In the genomic region with DNA sequence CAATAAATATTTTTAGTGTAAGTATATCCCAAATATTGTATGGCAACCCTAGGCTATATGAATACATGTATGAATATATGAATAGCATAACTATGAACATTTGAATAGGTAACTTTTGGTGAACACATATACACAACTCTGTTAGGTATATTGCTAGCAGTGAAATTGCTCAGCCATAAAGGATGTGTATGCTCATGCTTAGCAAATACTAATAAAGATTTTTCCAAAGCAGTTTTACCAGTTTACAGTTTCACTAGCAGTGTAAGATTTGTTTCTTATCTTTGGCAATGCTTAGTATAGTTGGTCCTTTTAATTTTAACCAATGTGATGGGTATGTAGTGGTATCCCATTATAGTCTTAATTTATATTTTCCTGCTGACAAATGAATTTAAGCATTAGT, we compare ENCODE assay signal across 21 cellular contexts. TPM values are rescaled to one million over a fixed set of nuclear protein-coding genes. Genes with fewer than 3 reads are reported as not detected.
A peak's percentile ranks its signal among the peaks of the same experiment; 100 is the strongest.
DNase-seq lines count a peak whose midpoint lies in the region; ATAC-seq and TF ChIP-seq lines count a peak whose summit lies in the region.
"Had no signal": no experiment of that assay in that cellular context is flagged by ENCODE, and none has a peak within 500 bp of the region (broad histone marks: within the 10 kb centered on the region; RNA-seq: fewer than 3 reads in every experiment).

No MANE protein-coding gene starts in this region.

- TF ChIP-seq CTCF in VCaP (conservative IDR thresholded peaks at IDR 0.05): no peak
- TF ChIP-seq CTCF in thoracic aorta (IDR thresholded peaks at IDR 0.05): no peak

- H3K9me3 ChIP-seq in thoracic aorta: no peaks in the 10 kb centered on the region
- H3K9me3 ChIP-seq: A549; BE2C; BLaER1 treated with 17β-estradiol and CSF1 and Interleukin-3, amounts not matched to agents 10 nM and 100 nM; HAP-1 had no signal

- peaks cover 26% of the 10 kb centered on the region for H3K27me3 Mint-ChIP-seq in activated T-cell treated with anti-CD3 and anti-CD28 coated beads, Interleukin-2, amount 50 U/mL, for 24 hours

- H3K4me3 Mint-ChIP-seq in activated T-cell treated with anti-CD3 and anti-CD28 coated beads, Interleukin-2, amount 50 U/mL, for 24 hours: no peak overlapping the region
- H3K4me3 Mint-ChIP-seq: CD14-positive monocyte; CD4-positive, alpha-beta T cell; CD8-positive, alpha-beta memory T cell; HFFc6 had no signal

- H3K27ac ChIP-seq in VCaP: peak overlapping the region; percentile 96
- peak overlapping the region; percentile 72 to 75 for H3K27ac ChIP-seq in thoracic aorta
- H3K27ac ChIP-seq: A549; BLaER1 treated with 17β-estradiol and CSF1 and Interleukin-3, amounts not matched to agents 10 nM and 100 nM had no signal

- DNase-seq in SIG-M5 treated with dmso at 0.1 percent for 504 hours (lab: John Stamatoyannopoulos, UW; ENCODE audit: unreplicated experiment) (peak; percentile 17), SIG-M5 (lab: John Stamatoyannopoulos, UW) (no peak), thoracic aorta (ENCODE audit: low spot score) (no peak)
- no peak for DNase-seq in activated T-cell treated with anti-CD3 and anti-CD28 coated beads, Interleukin-2, amount 50 U/mL, for 24 hours
- DNase-seq: 8988T; ACHN; AML-193; BE2C; CD4-positive, alpha-beta T cell; CD8-positive, alpha-beta memory T cell; DMS 273 treated with DMSO at 0.1 percent for 48 hours; DMS79; GF-D8; GOT3; HFFc6 had no signal

- H3K4me3 ChIP-seq in thoracic aorta: no peak overlapping the region
- H3K4me3 ChIP-seq: A549; BLaER1 treated with 17β-estradiol and CSF1 and Interleukin-3, amounts not matched to agents 10 nM and 100 nM; HAP-1 had no signal

- H3K36me3 ChIP-seq in thoracic aorta: no peaks in the 10 kb centered on the region
- H3K36me3 ChIP-seq: BE2C; BLaER1 treated with 17β-estradiol and CSF1 and Interleukin-3, amounts not matched to agents 10 nM and 100 nM; HAP-1 had no signal

- peaks cover 8% of the 10 kb centered on the region for H3K4me1 Mint-ChIP-seq in activated T-cell treated with anti-CD3 and anti-CD28 coated beads, Interleukin-2, amount 50 U/mL, for 24 hours (ENCODE audit: low read depth)

- H3K9me3 Mint-ChIP-seq in activated T-cell treated with anti-CD3 and anti-CD28 coated beads, Interleukin-2, amount 50 U/mL, for 24 hours: no peaks in the 10 kb centered on the region
- H3K9me3 Mint-ChIP-seq: CD14-positive monocyte; CD4-positive, alpha-beta T cell; CD8-positive, alpha-beta memory T cell; HFFc6 had no signal

- H3K27ac Mint-ChIP-seq in activated T-cell treated with anti-CD3 and anti-CD28 coated beads, Interleukin-2, amount 50 U/mL, for 24 hours: no peak overlapping the region
- H3K27ac Mint-ChIP-seq: CD14-positive monocyte; CD4-positive, alpha-beta T cell; CD8-positive, alpha-beta memory T cell; HFFc6 had no signal

- peaks cover 0 to 33% of the 10 kb centered on the region in 2 donors for H3K4me1 ChIP-seq in thoracic aorta (ENCODE audit: control insufficient read depth in 1 of 2, low read depth in 2 of 2)
- H3K4me1 ChIP-seq: A549, BE2C had no signal

- ATAC-seq in thoracic aorta (ENCODE audit: insufficient number of reproducible peaks, low FRiP score, low read depth): no peak
- no peak for ATAC-seq in HG02571 (IDR thresholded peaks at IDR 0.05; ENCODE audit: unreplicated experiment)
- ATAC-seq: A549 had no signal

- peaks cover 3% of the 10 kb centered on the region for H3K36me3 Mint-ChIP-seq in activated T-cell treated with anti-CD3 and anti-CD28 coated beads, Interleukin-2, amount 50 U/mL, for 24 hours (ENCODE audit: low read depth)
- H3K36me3 Mint-ChIP-seq: CD14-positive monocyte had no signal

- H3K27me3 ChIP-seq in thoracic aorta (replicated peaks; ENCODE audit: insufficient read depth): no peaks in the 10 kb centered on the region
- H3K27me3 ChIP-seq: BE2C had no signal

RNA-seq across cellular contexts. Expression of a gene that starts 5.3 kb away (rescaled TPM):
- total RNA-seq in thoracic aorta: 10 to 100 TPM; 35.9 to 56.6 TPM
